33 cellular contexts compared by ENCODE assay signal in the genomic region with DNA sequence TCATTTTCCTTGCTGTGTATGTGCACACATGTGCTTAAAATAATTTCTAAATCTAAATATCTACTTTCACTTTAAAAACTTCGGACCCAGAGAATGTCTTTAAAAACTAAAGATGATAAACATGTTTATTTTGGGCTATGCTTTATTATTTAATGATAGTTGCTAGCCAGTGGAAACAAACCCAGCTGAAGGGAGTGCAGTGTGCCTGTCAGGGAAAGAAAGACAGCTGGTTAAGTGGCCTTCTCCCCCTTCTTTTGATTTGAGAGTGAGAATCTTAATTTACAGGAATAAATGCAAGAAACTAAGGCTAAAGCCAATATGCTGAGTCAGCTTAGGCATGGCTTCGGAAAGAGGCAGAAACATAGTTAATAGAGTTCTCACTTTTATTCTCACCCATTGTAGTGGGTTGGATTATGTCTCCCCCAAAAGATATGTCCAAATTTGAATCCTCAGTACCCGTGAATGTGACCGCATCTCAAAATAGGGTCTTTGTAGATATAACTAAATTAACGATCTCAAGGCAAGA.
DNase-seq lines count a peak whose midpoint lies in the region; ATAC-seq, FAIRE-seq and TF ChIP-seq lines count a peak whose summit lies in the region.
"Had no signal": no experiment of that assay in that cellular context is flagged by ENCODE, and none has a peak within 500 bp of the region (broad histone marks: within the 10 kb centered on the region; RNA-seq: fewer than 3 reads in every experiment).

No MANE protein-coding gene starts in this region.

- H3K36me3 ChIP-seq in astrocyte (ENCODE audit: insufficient read depth, low read length) = no peaks in the 10 kb centered on the region
- H3K36me3 ChIP-seq in endothelial cell of umbilical vein (ENCODE audit: control insufficient read depth in 2 of 2, extremely low read depth in 1 of 2, insufficient read depth in 2 of 2, low read length in 2 of 2) = peaks cover 0 to 6% of the 10 kb centered on the region in 2 experiments
- H3K36me3 ChIP-seq in thoracic aorta = no peaks in the 10 kb centered on the region
- H3K36me3 ChIP-seq: BLaER1 treated with 17β-estradiol and CSF1 and Interleukin-3, amounts not matched to agents 10 nM and 100 nM; prostate gland; transverse colon had no signal

- H2AFZ ChIP-seq in astrocyte (ENCODE audit: low read depth, low read length) (no peak overlapping the region), endothelial cell of umbilical vein (ENCODE audit: low read depth, low read length) (no peak overlapping the region)
- H2AFZ ChIP-seq: GM23248 had no signal

- dilution Hi-C loops in endothelial cell of umbilical vein (cut with MboI; ENCODE audit: extremely low pct_ligation_motif_present, low sequenced_read_pairs) = no loop called here

- H3K4me1 Mint-ChIP-seq in astrocyte (ENCODE audit: low read depth, unreplicated experiment) = peaks cover 20% of the 10 kb centered on the region

- no peaks in the 10 kb centered on the region for H3K27me3 Mint-ChIP-seq in astrocyte (ENCODE audit: low read depth, unreplicated experiment)
- H3K27me3 Mint-ChIP-seq: activated CD4-positive, alpha-beta memory T cell treated with anti-CD3 and anti-CD28 coated beads for 36 hours had no signal

- H3K27me3 ChIP-seq in astrocyte (ENCODE audit: insufficient read depth, low read length) = no peaks in the 10 kb centered on the region
- no peaks in the 10 kb centered on the region for H3K27me3 ChIP-seq in endothelial cell of umbilical vein (ENCODE audit: control insufficient read depth in 2 of 2, insufficient read depth in 2 of 2, low read length in 2 of 2)
- no peaks in the 10 kb centered on the region for H3K27me3 ChIP-seq in right cardiac atrium (ENCODE audit: control insufficient read depth, insufficient read depth)
- H3K27me3 ChIP-seq in thoracic aorta (replicated peaks; ENCODE audit: insufficient read depth) = no peaks in the 10 kb centered on the region
- H3K27me3 ChIP-seq: BLaER1 treated with 17β-estradiol and CSF1 and Interleukin-3, amounts not matched to agents 10 nM and 100 nM; gastroesophageal sphincter; transverse colon had no signal

- no peaks in the 10 kb centered on the region for H3K9me3 ChIP-seq in astrocyte (ENCODE audit: insufficient read depth, low read depth, low read length)
- H3K9me3 ChIP-seq in endothelial cell of umbilical vein (replicated peaks; ENCODE audit: control insufficient read depth, insufficient read depth, low read length) = no peaks in the 10 kb centered on the region
- no peaks in the 10 kb centered on the region for H3K9me3 ChIP-seq in right cardiac atrium (ENCODE audit: control insufficient read depth, low read length)
- H3K9me3 ChIP-seq in thoracic aorta = no peaks in the 10 kb centered on the region
- H3K9me3 ChIP-seq: BLaER1 treated with 17β-estradiol and CSF1 and Interleukin-3, amounts not matched to agents 10 nM and 100 nM; gastroesophageal sphincter; prostate gland; transverse colon had no signal

- no peak overlapping the region for H3K4me3 Mint-ChIP-seq in astrocyte (ENCODE audit: unreplicated experiment)
- H3K4me3 Mint-ChIP-seq: activated CD4-positive, alpha-beta memory T cell treated with anti-CD3 and anti-CD28 coated beads for 36 hours; activated naive CD8-positive, alpha-beta T cell treated with anti-CD3 and anti-CD28 coated beads, Interleukin-2, amount 50 U/mL, for 24 hours; activated T-cell treated with anti-CD3 and anti-CD28 coated beads, Interleukin-2, amount 50 U/mL, for 72 hours; HFFc6; naive thymus-derived CD4-positive, alpha-beta T cell; T-helper 2 cell treated with Interferon-gamma antibody and Interleukin-4, amounts not matched to agents 5 μg/mL and 100 μg/mL, for 36 hours had no signal

- H4K20me1 ChIP-seq in astrocyte (ENCODE audit: insufficient read depth, low read length) = peaks cover 13% of the 10 kb centered on the region
- no peaks in the 10 kb centered on the region for H4K20me1 ChIP-seq in endothelial cell of umbilical vein (replicated peaks; ENCODE audit: control insufficient read depth, extremely low read depth, insufficient read depth, low read length)
- H4K20me1 ChIP-seq: BLaER1 treated with 17β-estradiol and CSF1 and Interleukin-3, amounts not matched to agents 10 nM and 100 nM had no signal

- no peaks in the 10 kb centered on the region for H3K9me1 ChIP-seq in endothelial cell of umbilical vein (replicated peaks; ENCODE audit: control insufficient read depth, extremely low read depth, insufficient read depth, low read length)

- ATAC-seq in right cardiac atrium = peak; percentile 74 to 77
- no peak for ATAC-seq in thoracic aorta (ENCODE audit: insufficient number of reproducible peaks, low FRiP score, low read depth)
- no peak for ATAC-seq in HG02870 (IDR thresholded peaks at IDR 0.05; ENCODE audit: unreplicated experiment)
- no peak for ATAC-seq in HG02884 (IDR thresholded peaks at IDR 0.05; ENCODE audit: unreplicated experiment)
- ATAC-seq: activated naive CD8-positive, alpha-beta T cell treated with anti-CD3 and anti-CD28 coated beads, Interleukin-2, amount 50 U/mL, for 24 hours; activated T-cell treated with anti-CD3 and anti-CD28 coated beads, Interleukin-2, amount 50 U/mL, for 72 hours; gastroesophageal sphincter; left colon; naive thymus-derived CD4-positive, alpha-beta T cell had no signal

- H3K9ac ChIP-seq in astrocyte (ENCODE audit: low read length) = no peak overlapping the region
- H3K9ac ChIP-seq in endothelial cell of umbilical vein (replicated peaks; ENCODE audit: extremely low read depth, insufficient read depth, low read length) = no peak overlapping the region
- H3K9ac ChIP-seq: BLaER1 treated with 17β-estradiol and CSF1 and Interleukin-3, amounts not matched to agents 10 nM and 100 nM; GM23248 had no signal

- FAIRE-seq in astrocyte (lab: Jason Lieb, UNC) (no peak), endothelial cell of umbilical vein (lab: Jason Lieb, UNC) (peak; percentile 4)
- FAIRE-seq: HTR-8/SVneo had no signal

- H3K4me2 ChIP-seq in astrocyte (ENCODE audit: low read length) = no peak overlapping the region
- no peak overlapping the region for H3K4me2 ChIP-seq in endothelial cell of umbilical vein (ENCODE audit: insufficient read depth, low read length)
- H3K4me2 ChIP-seq: BLaER1 treated with 17β-estradiol and CSF1 and Interleukin-3, amounts not matched to agents 10 nM and 100 nM had no signal

- H3K36me3 Mint-ChIP-seq in astrocyte (ENCODE audit: low read depth, unreplicated experiment) = peaks cover 10% of the 10 kb centered on the region
- H3K36me3 Mint-ChIP-seq: activated CD4-positive, alpha-beta memory T cell treated with anti-CD3 and anti-CD28 coated beads for 36 hours had no signal

- 42% methylated on average over 5 of the region's 5 CpGs for WGBS in right cardiac atrium

- H3K27ac ChIP-seq in astrocyte (ENCODE audit: low read depth, low read length) (no peak overlapping the region), endothelial cell of umbilical vein (ENCODE audit: insufficient read depth, low read depth, low read length) (no peak overlapping the region), right cardiac atrium (ENCODE audit: low read length) (no peak overlapping the region), thoracic aorta (no peak overlapping the region)
- H3K27ac ChIP-seq: BLaER1 treated with 17β-estradiol and CSF1 and Interleukin-3, amounts not matched to agents 10 nM and 100 nM; gastroesophageal sphincter; GM23248; prostate gland; transverse colon had no signal

- BruUV-seq in endothelial cell of umbilical vein (replicated peaks; lab: Mats Ljungman, UMichigan) = no TSS peak

- POLR2A ChIA-PET in endothelial cell of umbilical vein (lab: Charles Lee) = no interaction called here

- no peak overlapping the region for H3K4me3 ChIP-seq in astrocyte (ENCODE audit: insufficient read depth, low read depth, low read length)
- H3K4me3 ChIP-seq in endothelial cell of umbilical vein (replicated peaks in 1 of 3; ENCODE audit: insufficient read depth in 1 of 3, low read depth in 1 of 3, low read length in 3 of 3) = no peak overlapping the region
- no peak overlapping the region for H3K4me3 ChIP-seq in right cardiac atrium (ENCODE audit: low read length)
- peak overlapping the region; percentile 22 for H3K4me3 ChIP-seq in thoracic aorta
- H3K4me3 ChIP-seq: BLaER1 treated with 17β-estradiol and CSF1 and Interleukin-3, amounts not matched to agents 10 nM and 100 nM; gastroesophageal sphincter; GM23248; prostate gland; transverse colon had no signal

- no peak for TF ChIP-seq POLR2A in endothelial cell of umbilical vein (IDR thresholded peaks at IDR 0.05; ENCODE audit: low read depth, low read length)

- TF ChIP-seq CTCF in astrocyte (IDR thresholded peaks at IDR 0.05; ENCODE audit: insufficient read depth, low read depth, low read length) (no peak), endothelial cell of umbilical vein (IDR thresholded peaks at IDR 0.05; ENCODE audit: extremely low read depth in 1 of 2, insufficient read depth in 1 of 2, low read depth in 1 of 2, low read length in 2 of 2) (no peak), thoracic aorta (IDR thresholded peaks at IDR 0.05) (no peak)

- H3K4me1 ChIP-seq in astrocyte (ENCODE audit: insufficient read depth, low read length) = peaks cover 10% of the 10 kb centered on the region
- peaks cover 7% of the 10 kb centered on the region for H3K4me1 ChIP-seq in endothelial cell of umbilical vein (ENCODE audit: control insufficient read depth, extremely low read depth, insufficient read depth, low read length)
- peaks cover 18% of the 10 kb centered on the region for H3K4me1 ChIP-seq in right cardiac atrium (ENCODE audit: control insufficient read depth, insufficient read depth, low read length)
- peaks cover 10 to 48% of the 10 kb centered on the region in 2 donors for H3K4me1 ChIP-seq in thoracic aorta (ENCODE audit: control insufficient read depth in 1 of 2, low read depth in 2 of 2)
- H3K4me1 ChIP-seq: prostate gland had no signal

- H3K79me2 ChIP-seq in astrocyte (ENCODE audit: insufficient read depth, low read length) = no peaks in the 10 kb centered on the region
- no peaks in the 10 kb centered on the region for H3K79me2 ChIP-seq in endothelial cell of umbilical vein (ENCODE audit: control insufficient read depth, insufficient read depth, low read length)

- intact Hi-C loops in endothelial cell of umbilical vein (cut with micrococcal nuclease) (no loop called here), right cardiac atrium (cut with DNase I) (loop anchor here in 1 of 4 donors (5.0 kb wide), 1 partner anchor 204 kb away; no protein-coding TSS in a partner anchor)

- DNase-seq in astrocyte (ENCODE audit: low read depth) (peak; percentile 12), endothelial cell of umbilical vein (ENCODE audit: low read depth, low spot score) (no peak), right cardiac atrium (no peak), thoracic aorta (ENCODE audit: low spot score) (no peak)
- DNase-seq in central memory CD4-positive, alpha-beta T cell = no peak
- DNase-seq: activated CD4-positive, alpha-beta memory T cell treated with anti-CD3 and anti-CD28 coated beads for 36 hours; activated CD4-positive, CD25-positive, alpha-beta regulatory T cell treated with anti-CD3 and anti-CD28 coated beads, Interleukin-2, amount 50 U/mL, for 72 hours; activated naive CD8-positive, alpha-beta T cell treated with anti-CD3 and anti-CD28 coated beads, Interleukin-2, amount 50 U/mL, for 24 hours; activated T-cell treated with anti-CD3 and anti-CD28 coated beads, Interleukin-2, amount 50 U/mL, for 72 hours; cerebellar nuclear complex; DND-41; GF-D8; GM23248; HFFc6; hypothalamus; KG1; left colon; naive thymus-derived CD4-positive, alpha-beta T cell; NCI-H1105; NCI-H187; NCI-H2171 treated with DMSO at 0.1 percent for 48 hours; NCI-H526; SHP77; stimulated activated CD4-positive, alpha-beta T cell treated with anti-CD3 and anti-CD28 coated beads, Interleukin-15, amount 100 ng/mL, for 24 hours; stimulated activated CD4-positive, alpha-beta T cell treated with anti-CD3 and anti-CD28 coated beads, Interleukin-4, amount 100 ng/mL, for 4 hours; transverse colon had no signal

- H3K27ac Mint-ChIP-seq in astrocyte (ENCODE audit: unreplicated experiment) = no peak overlapping the region
- H3K27ac Mint-ChIP-seq: activated CD4-positive, alpha-beta memory T cell treated with anti-CD3 and anti-CD28 coated beads for 36 hours; activated naive CD8-positive, alpha-beta T cell treated with anti-CD3 and anti-CD28 coated beads, Interleukin-2, amount 50 U/mL, for 24 hours; activated T-cell treated with anti-CD3 and anti-CD28 coated beads, Interleukin-2, amount 50 U/mL, for 72 hours; HFFc6; naive thymus-derived CD4-positive, alpha-beta T cell; T-helper 2 cell treated with Interferon-gamma antibody and Interleukin-4, amounts not matched to agents 5 μg/mL and 100 μg/mL, for 36 hours had no signal

- CTCF ChIA-PET in endothelial cell of umbilical vein (lab: Charles Lee) = no interaction called here

- H3K9me3 Mint-ChIP-seq in astrocyte (ENCODE audit: unreplicated experiment) = no peaks in the 10 kb centered on the region
- H3K9me3 Mint-ChIP-seq: activated CD4-positive, alpha-beta memory T cell treated with anti-CD3 and anti-CD28 coated beads for 36 hours; activated naive CD8-positive, alpha-beta T cell treated with anti-CD3 and anti-CD28 coated beads, Interleukin-2, amount 50 U/mL, for 24 hours; activated T-cell treated with anti-CD3 and anti-CD28 coated beads, Interleukin-2, amount 50 U/mL, for 72 hours; HFFc6; naive thymus-derived CD4-positive, alpha-beta T cell; T-helper 2 cell treated with Interferon-gamma antibody and Interleukin-4, amounts not matched to agents 5 μg/mL and 100 μg/mL, for 36 hours had no signal

Comparison
In these comparisons a context has a peak if more than half of its experiments do, and no peak if none do; other contexts are left out.
1. ATAC-seq: peak in right cardiac atrium (2 of 2); none in thoracic aorta (single experiment), HG02870 (single experiment) and HG02884 (single experiment).